In genomic region chr2:155975734-155976133, GRCh38 we compare ENCODE assay signal across 23 cellular contexts.
DNase-seq lines count a peak whose midpoint lies in the region; ATAC-seq and TF ChIP-seq lines count a peak whose summit lies in the region.
"Had no signal": no experiment of that assay in that cellular context is flagged by ENCODE, and none has a peak within 500 bp of the region (broad histone marks: within the 10 kb centered on the region; RNA-seq: fewer than 3 reads in every experiment).

No MANE protein-coding gene starts in this region.

- no peak for ATAC-seq in GM21367 (IDR thresholded peaks at IDR 0.05; ENCODE audit: unreplicated experiment)
- ATAC-seq: activated CD4-positive, alpha-beta T cell treated with anti-CD3 and anti-CD28 coated beads for 36 hours; activated naive CD8-positive, alpha-beta T cell treated with anti-CD3 and anti-CD28 coated beads, Interleukin-2, amount 50 U/mL, for 24 hours; GM23338; T-helper 17 cell had no signal

- peak overlapping the region; percentile 0 for H3K27ac Mint-ChIP-seq in nephron progenitor cell
- H3K27ac Mint-ChIP-seq: activated CD4-positive, alpha-beta T cell treated with anti-CD3 and anti-CD28 coated beads for 36 hours; activated naive CD8-positive, alpha-beta T cell treated with anti-CD3 and anti-CD28 coated beads, Interleukin-2, amount 50 U/mL, for 24 hours; CD4-positive, alpha-beta T cell; GM23338; stimulated activated naive CD8-positive, alpha-beta T cell treated with anti-CD3 and anti-CD28 coated beads, Interleukin-15, Interleukin-2, amounts not matched to agents 100 ng/mL and 50 ng/mL, for 24 hours; T-helper 17 cell had no signal

- H3K4me1 ChIP-seq in adipocyte (ENCODE audit: control insufficient read depth, insufficient read depth, low read length), result no peaks in the 10 kb centered on the region
- H3K4me1 ChIP-seq: colonic mucosa, esophagus muscularis mucosa, right atrium auricular region, tibial artery had no signal

- TF ChIP-seq CTCF in fibroblast of the aortic adventitia (IDR thresholded peaks at IDR 0.05; ENCODE audit: insufficient read depth, low read length), result no peak
- TF ChIP-seq CTCF in nephron progenitor cell (IDR thresholded peaks at IDR 0.05), result no peak

- H3K27me3 Mint-ChIP-seq in nephron progenitor cell (ENCODE audit: low read depth, poor library complexity), result no peaks in the 10 kb centered on the region
- H3K27me3 Mint-ChIP-seq: activated CD4-positive, alpha-beta T cell treated with anti-CD3 and anti-CD28 coated beads for 36 hours; activated naive CD8-positive, alpha-beta T cell treated with anti-CD3 and anti-CD28 coated beads, Interleukin-2, amount 50 U/mL, for 24 hours; CD4-positive, alpha-beta T cell; stimulated activated naive CD8-positive, alpha-beta T cell treated with anti-CD3 and anti-CD28 coated beads, Interleukin-15, Interleukin-2, amounts not matched to agents 100 ng/mL and 50 ng/mL, for 24 hours; T-helper 17 cell had no signal

- H3K4me3 ChIP-seq in adipocyte (ENCODE audit: low read length) (no peak overlapping the region), fibroblast of the aortic adventitia (ENCODE audit: low read depth, low read length) (no peak overlapping the region)
- H3K4me3 ChIP-seq: colonic mucosa, esophagus muscularis mucosa, GM23338, right atrium auricular region, tibial artery had no signal

- H3K9ac ChIP-seq in adipocyte (ENCODE audit: low read length), result no peak overlapping the region
- H3K9ac ChIP-seq: SK-N-SH had no signal

- no peaks in the 10 kb centered on the region for H3K9me3 Mint-ChIP-seq in nephron progenitor cell
- H3K9me3 Mint-ChIP-seq: activated naive CD8-positive, alpha-beta T cell treated with anti-CD3 and anti-CD28 coated beads, Interleukin-2, amount 50 U/mL, for 24 hours; CD4-positive, alpha-beta T cell; GM23338; stimulated activated naive CD8-positive, alpha-beta T cell treated with anti-CD3 and anti-CD28 coated beads, Interleukin-15, Interleukin-2, amounts not matched to agents 100 ng/mL and 50 ng/mL, for 24 hours had no signal

- H3K36me3 ChIP-seq in adipocyte (ENCODE audit: control insufficient read depth, insufficient read depth, low read length, severe bottlenecking), result no peaks in the 10 kb centered on the region
- H3K36me3 ChIP-seq: colonic mucosa, esophagus muscularis mucosa, right atrium auricular region, tibial artery had no signal

- H3K4me3 Mint-ChIP-seq in nephron progenitor cell, result no peak overlapping the region
- H3K4me3 Mint-ChIP-seq: activated CD4-positive, alpha-beta T cell treated with anti-CD3 and anti-CD28 coated beads for 36 hours; activated naive CD8-positive, alpha-beta T cell treated with anti-CD3 and anti-CD28 coated beads, Interleukin-2, amount 50 U/mL, for 24 hours; CD4-positive, alpha-beta T cell; GM23338; stimulated activated naive CD8-positive, alpha-beta T cell treated with anti-CD3 and anti-CD28 coated beads, Interleukin-15, Interleukin-2, amounts not matched to agents 100 ng/mL and 50 ng/mL, for 24 hours; T-helper 17 cell had no signal

- no peaks in the 10 kb centered on the region for H3K9me3 ChIP-seq in adipocyte (ENCODE audit: control insufficient read depth, low read length)
- H3K9me3 ChIP-seq: colonic mucosa, esophagus muscularis mucosa, right atrium auricular region, SK-N-SH, tibial artery had no signal

- no peaks in the 10 kb centered on the region for H3K27me3 ChIP-seq in adipocyte (replicated peaks; ENCODE audit: control insufficient read depth, insufficient read depth, low read length)
- H3K27me3 ChIP-seq: colonic mucosa, esophagus muscularis mucosa, right atrium auricular region, tibial artery had no signal

- no peaks in the 10 kb centered on the region for H3K36me3 Mint-ChIP-seq in nephron progenitor cell (ENCODE audit: low read depth)

- peak; percentile 45 for DNase-seq in adipocyte (ENCODE audit: low read depth)
- peak; percentile 9 for DNase-seq in fibroblast of the aortic adventitia (ENCODE audit: low read depth)
- no peak for DNase-seq in nephron progenitor cell
- DNase-seq in effector CD4-positive, alpha-beta T cell, result no peak
- no peak for DNase-seq in stimulated activated CD4-positive, alpha-beta T cell treated with anti-CD3 and anti-CD28 coated beads, Interleukin-2, amount 100 ng/mL, for 24 hours
- no peak for DNase-seq in NCI-H82 (lab: John Stamatoyannopoulos, UW)
- DNase-seq: activated CD4-positive, alpha-beta T cell treated with anti-CD3 and anti-CD28 coated beads for 36 hours; activated gamma-delta T cell treated with Interleukin-2 at 50 U/mL for 16 hours; activated naive CD8-positive, alpha-beta T cell treated with anti-CD3 and anti-CD28 coated beads, Interleukin-2, amount 50 U/mL, for 24 hours; CD4-positive, alpha-beta T cell; colonic mucosa; kidney; NCI-H1048; NCI-H187 treated with DMSO at 0.1 percent for 48 hours; SK-N-SH; stimulated activated CD4-positive, alpha-beta T cell treated with anti-CD3 and anti-CD28 coated beads, Interleukin-12 subunit alpha, Interleukin-12 subunit beta, amount 100 ng/mL, for 4 hours; T-helper 17 cell; tibial artery had no signal

- no peaks in the 10 kb centered on the region for H3K4me1 Mint-ChIP-seq in nephron progenitor cell
- H3K4me1 Mint-ChIP-seq: activated CD4-positive, alpha-beta T cell treated with anti-CD3 and anti-CD28 coated beads for 36 hours; activated naive CD8-positive, alpha-beta T cell treated with anti-CD3 and anti-CD28 coated beads, Interleukin-2, amount 50 U/mL, for 24 hours; T-helper 17 cell had no signal

Comparison
In these comparisons a context has a peak if more than half of its experiments do, and no peak if none do; other contexts are left out.
1. DNase-seq: peak in adipocyte (single experiment) and fibroblast of the aortic adventitia (single experiment); none in nephron progenitor cell (single experiment), effector CD4-positive, alpha-beta T cell (single experiment), stimulated activated CD4-positive, alpha-beta T cell treated with anti-CD3 and anti-CD28 coated beads, Interleukin-2, amount 100 ng/mL, for 24 hours (0 of 2) and NCI-H82 (single experiment).